ENCODE assay signal across 8 cellular contexts in genomic region chr1:150613061-150613920, GRCh38. TPM values are rescaled to one million over a fixed set of nuclear protein-coding genes. Genes with fewer than 3 reads are reported as not detected.
DNase-seq lines count a peak whose midpoint lies in the region; ATAC-seq and TF ChIP-seq lines count a peak whose summit lies in the region.

No MANE protein-coding gene starts in this region.

- H3K9me3 ChIP-seq in fibroblast of lung (ENCODE audit: control insufficient read depth, insufficient read depth, low read depth, low read length), result no peaks in the 10 kb centered on the region

- peaks cover 18% of the 10 kb centered on the region for H3F3A ChIP-seq in GM23338 (replicated peaks; ENCODE audit: low read depth)

- ATAC-seq in GM23338 (no peak), GM19395 (IDR thresholded peaks at IDR 0.05; ENCODE audit: unreplicated experiment) (no peak)
- ATAC-seq in activated CD8-positive, alpha-beta T cell treated with anti-CD3 and anti-CD28 coated beads, Interleukin-2, amount 10 ng/mL, durations not matched to agents 7 days and 5 days, result peak; percentile 38

- H3K27me3 ChIP-seq in GM23338 (ENCODE audit: insufficient read depth) (no peaks in the 10 kb centered on the region), fibroblast of lung (ENCODE audit: control insufficient read depth, insufficient read depth, low read length) (no peaks in the 10 kb centered on the region)

- peaks cover 8% of the 10 kb centered on the region for H3K4me1 Mint-ChIP-seq in GM23338
- peaks cover 61% of the 10 kb centered on the region for H3K4me1 Mint-ChIP-seq in activated CD8-positive, alpha-beta T cell treated with anti-CD3 and anti-CD28 coated beads, Interleukin-2, amount 10 ng/mL, durations not matched to agents 7 days and 5 days (ENCODE audit: low read depth)

- peak; percentile 92 for DNase-seq in COR-L47 (lab: John Stamatoyannopoulos, UW)
- no peak for DNase-seq in GM23338 (ENCODE audit: low spot score)
- DNase-seq in NCI-H748 (lab: John Stamatoyannopoulos, UW; ENCODE audit: unreplicated experiment), result peak; percentile 58
- peak; percentile 54 for DNase-seq in activated CD8-positive, alpha-beta T cell treated with anti-CD3 and anti-CD28 coated beads, Interleukin-2, amount 10 ng/mL, durations not matched to agents 7 days and 5 days
- peak; percentile 93 to 94 for DNase-seq in fibroblast of lung (ENCODE audit: low read depth in 2 of 2)
- DNase-seq in pons (ENCODE audit: low spot score), result peak; percentile 86
- DNase-seq in NCI-H128 (lab: John Stamatoyannopoulos, UW; ENCODE audit: unreplicated experiment), result no peak

- H3K27ac ChIP-seq in GM23338 (ENCODE audit: low read depth) (peak overlapping the region; percentile 79; the same call in 1 of the 2 replicates), fibroblast of lung (ENCODE audit: insufficient read depth, low read length) (peak overlapping the region; percentile 96)

- H3K4me3 ChIP-seq in GM23338 (no peak overlapping the region), fibroblast of lung (replicated peaks in 1 of 4; ENCODE audit: control extremely low read depth in 1 of 4, insufficient read depth in 1 of 4, low read depth in 3 of 4, low read length in 4 of 4) (no peak overlapping the region)

- no peak overlapping the region for H3K4me2 ChIP-seq in GM23338
- H3K4me2 ChIP-seq in fibroblast of lung (ENCODE audit: extremely low read depth, insufficient read depth, low read length), result peak overlapping the region; percentile 79

- H4K20me1 ChIP-seq in GM23338 (replicated peaks; ENCODE audit: insufficient read depth), result no peaks in the 10 kb centered on the region; the same call in 1 of the 2 replicates
- H4K20me1 ChIP-seq in fibroblast of lung (ENCODE audit: control insufficient read depth, extremely low read depth, insufficient read depth, low read length), result no peaks in the 10 kb centered on the region

- H3K9me3 Mint-ChIP-seq in GM23338, result no peaks in the 10 kb centered on the region
- H3K9me3 Mint-ChIP-seq in activated CD8-positive, alpha-beta T cell treated with anti-CD3 and anti-CD28 coated beads, Interleukin-2, amount 10 ng/mL, durations not matched to agents 7 days and 5 days (ENCODE audit: insufficient read depth), result no peaks in the 10 kb centered on the region

- H3K36me3 ChIP-seq in GM23338 (ENCODE audit: insufficient read depth), result peaks cover 17% of the 10 kb centered on the region
- H3K36me3 ChIP-seq in fibroblast of lung (ENCODE audit: control insufficient read depth, insufficient read depth, low read length), result peaks cover 3% of the 10 kb centered on the region

- H3K4me1 ChIP-seq in GM23338 (ENCODE audit: insufficient read depth), result peaks cover 9% of the 10 kb centered on the region
- H3K4me1 ChIP-seq in fibroblast of lung (ENCODE audit: control insufficient read depth, extremely low read depth, insufficient read depth, low read length), result peaks cover 23% of the 10 kb centered on the region

- peak overlapping the region; percentile 52 for H3K9ac ChIP-seq in fibroblast of lung (ENCODE audit: insufficient read depth, low read length)

- no peak for TF ChIP-seq CTCF in GM23338 (conservative IDR thresholded peaks at IDR 0.05; ENCODE audit: low read depth in 2 of 2)
- no peak for TF ChIP-seq CTCF in fibroblast of lung (conservative IDR thresholded peaks at IDR 0.05 in 1 of 2, IDR thresholded peaks at IDR 0.05 in 1 of 2; ENCODE audit: low read depth in 1 of 2, low read length in 2 of 2)

- no peaks in the 10 kb centered on the region for H3K9me2 ChIP-seq in GM23338 (ENCODE audit: insufficient read depth)

- CTCF ChIA-PET in activated CD8-positive, alpha-beta T cell treated with anti-CD3 and anti-CD28 coated beads, Interleukin-2, amount 10 ng/mL, durations not matched to agents 7 days and 5 days (lab: Charles Lee), result interaction anchor here (0.8 to 17.7 kb wide), 5 partner anchors 9 to 53 kb away, joined by 3 to 386 read pairs (median 5); partner anchors contain the start of gene MCL1

- H3K27ac Mint-ChIP-seq in GM23338, result 0 out of 2 replicates have a peak overlapping the region, but pooled peaks have one; percentile 67
- peak overlapping the region; percentile 83 for H3K27ac Mint-ChIP-seq in activated CD8-positive, alpha-beta T cell treated with anti-CD3 and anti-CD28 coated beads, Interleukin-2, amount 10 ng/mL, durations not matched to agents 7 days and 5 days

- POLR2A ChIA-PET in activated CD8-positive, alpha-beta T cell treated with anti-CD3 and anti-CD28 coated beads, Interleukin-2, amount 10 ng/mL, durations not matched to agents 7 days and 5 days (lab: Charles Lee), result interaction anchor here (2.1 to 15.3 kb wide), 3 partner anchors 16 to 50 kb away, joined by 6 to 224 read pairs (median 169); partner anchors contain the start of genes ENSA and MCL1

- H3K4me3 Mint-ChIP-seq in GM23338, result no peak overlapping the region
- H3K4me3 Mint-ChIP-seq in activated CD8-positive, alpha-beta T cell treated with anti-CD3 and anti-CD28 coated beads, Interleukin-2, amount 10 ng/mL, durations not matched to agents 7 days and 5 days, result peak overlapping the region; percentile 30

- peaks cover 9% of the 10 kb centered on the region for H3K27me3 Mint-ChIP-seq in GM23338 (ENCODE audit: insufficient read depth, low read depth, poor library complexity)
- no peaks in the 10 kb centered on the region for H3K27me3 Mint-ChIP-seq in activated CD8-positive, alpha-beta T cell treated with anti-CD3 and anti-CD28 coated beads, Interleukin-2, amount 10 ng/mL, durations not matched to agents 7 days and 5 days (ENCODE audit: low read depth)

- no peak overlapping the region for H2AFZ ChIP-seq in GM23338
- H2AFZ ChIP-seq in fibroblast of lung (ENCODE audit: low read length), result no peak overlapping the region

- H3K79me2 ChIP-seq in GM23338 (replicated peaks; ENCODE audit: insufficient read depth) (peaks cover 15% of the 10 kb centered on the region), fibroblast of lung (ENCODE audit: control insufficient read depth, insufficient read depth, low read length) (peaks cover 11% of the 10 kb centered on the region)

- peaks cover 56% of the 10 kb centered on the region for H3K36me3 Mint-ChIP-seq in GM23338 (ENCODE audit: low read depth)
- peaks cover 49% of the 10 kb centered on the region for H3K36me3 Mint-ChIP-seq in activated CD8-positive, alpha-beta T cell treated with anti-CD3 and anti-CD28 coated beads, Interleukin-2, amount 10 ng/mL, durations not matched to agents 7 days and 5 days (ENCODE audit: low read depth)

TF ChIP-seq in GM23338, 12 proteins besides CTCF, POLR2A, EP300 and RAD21 (continues in another document):
- no peak for TF ChIP-seq POLR2AphosphoS5 (IDR thresholded peaks at IDR 0.05; ENCODE audit: low read depth)
- TF ChIP-seq EZH2phosphoT487 (IDR thresholded peaks at IDR 0.05; ENCODE audit: unreplicated experiment), result no peak
- no peak for TF ChIP-seq CREB1 (CRISPR knock-in tag; IDR thresholded peaks at IDR 0.05; ENCODE audit: low read depth)

RNA-seq across cellular contexts. Expression of gene ENSA, which starts 16.1 kb away (rescaled TPM):
- total RNA-seq in GM23338 (2014; rRNA removed; shearing (Covaris generic)), result 143 and 200 TPM in 2 replicates
- 114 and 121 TPM in 2 replicates for polyA plus RNA-seq in GM23338 (2016; fragmentation: Nextera tagmentation; extraction: Ambion mirVana)
- 100 to 1,000 TPM; 208 to 214 TPM for total RNA-seq in activated CD8-positive, alpha-beta T cell treated with anti-CD3 and anti-CD28 coated beads, Interleukin-2, amount 10 ng/mL, durations not matched to agents 7 days and 5 days
- 53.7 and 78.1 TPM in 2 replicates for total RNA-seq in fibroblast of lung
- 112 and 184 TPM in 2 replicates for polyA plus RNA-seq in fibroblast of lung
- polyA plus RNA-seq in fibroblast of lung (2012), result 86.2 and 127 TPM in 2 replicates
- polyA minus RNA-seq in fibroblast of lung (ENCODE audit: low replicate concordance), result 23.7 and 26.6 TPM in 2 replicates

RNA-seq across cellular contexts. Expression of gene MCL1, which starts 33.9 kb away (rescaled TPM):
- 237 and 244 TPM in 2 replicates for total RNA-seq in GM23338 (2014; rRNA removed; shearing (Covaris generic))
- polyA plus RNA-seq in GM23338 (2016; fragmentation: Nextera tagmentation; extraction: Ambion mirVana) (46.7 and 55.3 TPM in 2 replicates), fibroblast of lung (108 and 136 TPM in 2 replicates)
- 100 to 1,000 TPM; 249 to 261 TPM for total RNA-seq in activated CD8-positive, alpha-beta T cell treated with anti-CD3 and anti-CD28 coated beads, Interleukin-2, amount 10 ng/mL, durations not matched to agents 7 days and 5 days
- 232 and 233 TPM in 2 replicates for total RNA-seq in fibroblast of lung
- polyA plus RNA-seq in fibroblast of lung (2012), result 105 and 138 TPM in 2 replicates
- 24.4 and 91.5 TPM in 2 replicates for polyA minus RNA-seq in fibroblast of lung (ENCODE audit: low replicate concordance)

Comparison
In these comparisons a context has a peak if more than half of its experiments do, and no peak if none do; other contexts are left out.
1. DNase-seq: peak in COR-L47 (single experiment), NCI-H748 (single experiment), activated CD8-positive, alpha-beta T cell treated with anti-CD3 and anti-CD28 coated beads, Interleukin-2, amount 10 ng/mL, durations not matched to agents 7 days and 5 days (single experiment), fibroblast of lung (2 of 2) and pons (single experiment); none in GM23338 (single experiment) and NCI-H128 (single experiment).